In the genomic region with DNA sequence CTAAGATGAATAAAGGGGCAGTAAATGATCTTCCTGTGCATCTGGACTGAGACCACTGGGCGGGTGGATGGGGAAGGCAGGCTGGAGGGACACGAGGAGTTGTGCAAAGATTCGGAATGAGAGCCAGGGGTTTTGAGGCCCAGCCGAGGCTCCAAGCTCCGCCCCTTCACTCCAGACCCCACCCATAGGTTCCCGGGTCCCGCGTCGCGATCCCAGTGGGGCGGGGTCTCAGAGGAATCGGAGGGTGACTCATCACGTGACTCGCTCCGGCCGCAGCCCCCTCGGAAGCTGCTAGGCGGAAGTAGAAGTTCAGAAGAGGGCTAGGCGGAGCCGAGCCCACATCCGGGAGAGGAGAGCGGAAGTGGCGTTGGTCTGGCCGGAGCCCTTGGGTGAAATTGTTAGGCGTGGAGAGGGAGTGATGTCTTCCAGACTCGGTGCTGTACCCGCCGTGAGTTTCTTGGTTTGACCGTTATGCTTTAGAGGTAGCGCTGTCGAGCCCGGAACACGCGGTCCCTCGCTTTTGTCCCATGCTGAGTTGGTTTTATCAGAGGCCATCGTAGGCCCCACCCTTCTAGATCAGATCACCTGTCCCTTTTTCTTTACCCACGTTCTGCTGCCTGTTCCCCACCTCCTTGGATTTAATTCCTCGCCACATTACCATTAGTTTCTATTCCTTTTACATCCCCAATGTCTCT, we compare ENCODE assay signal across 1 cellular context.
TF ChIP-seq lines count a peak whose summit lies in the region.

A gene with protein sequence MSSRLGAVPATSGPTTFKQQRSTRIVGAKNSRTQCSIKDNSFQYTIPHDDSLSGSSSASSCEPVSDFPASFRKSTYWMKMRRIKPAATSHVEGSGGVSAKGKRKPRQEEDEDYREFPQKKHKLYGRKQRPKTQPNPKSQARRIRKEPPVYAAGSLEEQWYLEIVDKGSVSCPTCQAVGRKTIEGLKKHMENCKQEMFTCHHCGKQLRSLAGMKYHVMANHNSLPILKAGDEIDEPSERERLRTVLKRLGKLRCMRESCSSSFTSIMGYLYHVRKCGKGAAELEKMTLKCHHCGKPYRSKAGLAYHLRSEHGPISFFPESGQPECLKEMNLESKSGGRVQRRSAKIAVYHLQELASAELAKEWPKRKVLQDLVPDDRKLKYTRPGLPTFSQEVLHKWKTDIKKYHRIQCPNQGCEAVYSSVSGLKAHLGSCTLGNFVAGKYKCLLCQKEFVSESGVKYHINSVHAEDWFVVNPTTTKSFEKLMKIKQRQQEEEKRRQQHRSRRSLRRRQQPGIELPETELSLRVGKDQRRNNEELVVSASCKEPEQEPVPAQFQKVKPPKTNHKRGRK (plus strand): TSS at position 348 of the 695 bp plus-strand sequence. CDS start 71 bp downstream, at position 419.

TF ChIP-seq in SK-N-SH, 30 proteins besides CTCF, POLR2A, EP300 and RAD21 (continued from another document):
- TF ChIP-seq NFIC (IDR thresholded peaks at IDR 0.05; ENCODE audit: borderline replicate concordance) (no peak; the same call in 1 of the 2 replicates), TCF12 (IDR thresholded peaks at IDR 0.05) (no peak), RXRA (IDR thresholded peaks at IDR 0.05; ENCODE audit: borderline replicate concordance, low read depth) (no peak), RFX5 (IDR thresholded peaks at IDR 0.05; ENCODE audit: low read length) (no peak), PBX3 (IDR thresholded peaks at IDR 0.05) (no peak), ELF1 (IDR thresholded peaks at IDR 0.05) (peak; percentile 93), USF2 (IDR thresholded peaks at IDR 0.05; ENCODE audit: borderline replicate concordance, low read depth, low read length) (peak; percentile 82), REST (IDR thresholded peaks at IDR 0.05; ENCODE audit: low read depth, low read length) (no peak), MEF2A (IDR thresholded peaks at IDR 0.05; ENCODE audit: borderline replicate concordance, low read depth) (no peak)
